In the genomic region with DNA sequence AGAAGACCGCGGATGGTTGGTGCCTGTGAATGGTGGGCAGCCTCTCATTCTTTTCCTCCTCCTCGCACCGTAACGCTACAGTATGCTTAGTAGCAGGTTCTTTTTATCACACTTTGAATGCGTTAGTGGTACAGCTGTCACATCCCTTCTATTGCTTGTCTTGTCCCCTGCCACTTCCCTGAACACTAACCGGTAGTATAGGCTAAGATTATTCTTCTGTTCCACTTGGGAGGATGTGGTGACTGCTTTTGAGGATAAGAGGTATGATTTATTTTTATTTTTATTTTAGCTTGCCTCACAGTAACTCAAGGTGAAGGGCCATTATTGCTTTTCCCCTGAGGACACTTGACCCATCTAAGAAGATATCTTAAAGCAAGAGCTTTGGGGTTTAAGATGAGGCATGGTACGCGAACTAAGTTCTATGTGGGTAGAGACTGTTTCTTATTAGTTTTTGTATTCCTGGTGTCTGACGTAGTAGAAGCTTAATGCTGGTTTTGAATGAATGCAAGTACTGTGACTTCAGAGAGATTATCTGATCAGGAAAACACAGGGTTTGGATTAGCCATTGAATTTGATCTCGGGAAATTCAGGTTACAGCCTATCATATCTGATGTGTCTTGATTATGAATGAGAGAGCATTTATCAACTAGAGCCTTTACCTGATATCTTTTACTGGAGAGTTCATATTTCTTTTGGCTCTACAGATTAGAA, we compare ENCODE assay signal across 1 cellular context.
TF ChIP-seq lines count a peak whose summit lies in the region.

No MANE protein-coding gene starts in this region.

TF ChIP-seq in H1, 55 proteins besides CTCF, POLR2A, EP300 and RAD21:
- 0 out of 2 replicates have a peak, but pooled peaks have one; percentile 6 for TF ChIP-seq USF2 (IDR thresholded peaks at IDR 0.05; ENCODE audit: low read length)
- no peak for TF ChIP-seq SRF (IDR thresholded peaks at IDR 0.05; ENCODE audit: low read depth, low read length)
